Comparison of ENCODE assay signal across 15 cellular contexts in the genomic region with DNA sequence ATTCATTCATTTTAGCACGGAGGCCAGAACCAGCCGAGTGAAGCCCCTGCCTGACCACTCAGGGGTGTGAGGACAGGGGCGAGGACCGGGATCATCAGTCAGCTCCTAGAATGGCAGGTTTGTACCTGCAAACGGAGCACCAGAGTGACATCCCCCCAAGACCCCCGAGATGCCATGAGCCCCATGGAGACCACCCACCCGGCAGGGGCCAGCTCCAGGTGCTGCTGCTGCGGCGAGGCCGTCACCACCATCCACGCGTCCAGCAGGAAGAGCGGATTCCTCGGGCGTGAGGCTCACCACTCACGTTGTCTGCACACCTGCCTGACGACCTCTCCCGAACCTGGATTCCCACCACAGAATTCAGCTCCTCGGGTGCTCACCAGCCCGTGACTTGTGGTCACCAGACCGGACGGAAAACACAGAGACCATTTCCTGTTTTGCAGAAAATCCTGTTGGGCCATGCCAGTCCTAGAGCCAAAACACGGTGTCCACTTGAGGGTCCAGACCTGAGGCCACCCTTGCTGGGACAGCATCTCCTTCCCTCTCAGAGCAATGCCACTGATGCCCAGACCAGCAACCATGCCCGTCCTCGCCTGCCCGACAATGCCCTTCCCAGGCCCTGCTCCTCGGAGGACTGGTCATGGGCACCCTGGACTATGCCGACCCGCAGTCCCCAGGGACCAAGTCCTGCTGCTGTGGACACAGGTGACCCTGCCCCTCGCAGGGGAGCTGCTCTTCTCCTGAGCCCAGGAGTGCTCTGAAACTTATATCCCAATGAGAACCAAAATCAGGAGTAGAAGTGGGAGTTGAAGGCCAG.
DNase-seq lines count a peak whose midpoint lies in the region; ATAC-seq and TF ChIP-seq lines count a peak whose summit lies in the region.
"Had no signal": no experiment of that assay in that cellular context is flagged by ENCODE, and none has a peak within 500 bp of the region (broad histone marks: within the 10 kb centered on the region; RNA-seq: fewer than 3 reads in every experiment).

No MANE protein-coding gene starts in this region.

- peaks cover 26 to 81% (median 62%) of the 10 kb centered on the region in 4 donors for H3K4me1 ChIP-seq in esophagus muscularis mucosa
- H3K4me1 ChIP-seq in upper lobe of right lung = peaks cover 19% of the 10 kb centered on the region
- H3K4me1 ChIP-seq: Caco-2 had no signal

- H3K9me3 ChIP-seq in esophagus muscularis mucosa = no peaks in the 10 kb centered on the region
- no peaks in the 10 kb centered on the region for H3K9me3 ChIP-seq in upper lobe of right lung
- H3K9me3 ChIP-seq: Caco-2 had no signal

- POLR2A ChIA-PET in RWPE1 (lab: Yijun Ruan, JAX; ENCODE audit: low non-redundant PET) = no interaction called here

- ATAC-seq in upper lobe of right lung = no peak

- TF ChIP-seq CTCF in RWPE1 (conservative IDR thresholded peaks at IDR 0.05; ENCODE audit: low read depth) = no peak
- TF ChIP-seq CTCF in esophagus muscularis mucosa (IDR thresholded peaks at IDR 0.05) = no peak
- no peak for TF ChIP-seq CTCF in upper lobe of right lung (IDR thresholded peaks at IDR 0.05)

- peaks cover 0 to 19% (median 12%) of the 10 kb centered on the region in 4 donors for H3K36me3 ChIP-seq in esophagus muscularis mucosa
- peaks cover 7% of the 10 kb centered on the region for H3K36me3 ChIP-seq in upper lobe of right lung

- intact Hi-C loops in esophagus muscularis mucosa (cut with DNase I) (no loop called here), upper lobe of right lung (cut with DNase I) (no loop called here)
- intact Hi-C loops in activated T-helper 2 cell treated with anti-CD3 and anti-CD28 coated beads, Interferon-gamma antibody, Interleukin-2, Interleukin-4, amounts not matched to agents 10 μg/mL and 5 μg/mL and 100 μg/mL, durations not matched to agents 14 hours and 24 hours and 36 hours (cut with micrococcal nuclease) = no loop called here

- H3K9me3 Mint-ChIP-seq in T-helper 1 cell treated with Interleukin-12 subunit alpha and Interleukin-12 subunit beta and Interleukin-4 antibody, amounts not matched to agents 30 μg/mL and 1 μg/mL, for 36 hours = no peaks in the 10 kb centered on the region
- H3K9me3 Mint-ChIP-seq in activated T-helper 2 cell treated with anti-CD3 and anti-CD28 coated beads, Interferon-gamma antibody, Interleukin-2, Interleukin-4, amounts not matched to agents 10 μg/mL and 5 μg/mL and 100 μg/mL, durations not matched to agents 14 hours and 24 hours and 36 hours = no peaks in the 10 kb centered on the region
- H3K9me3 Mint-ChIP-seq: type B pancreatic cell had no signal

- no peak for TF ChIP-seq POLR2A in esophagus muscularis mucosa (IDR thresholded peaks at IDR 0.05; ENCODE audit: low read depth)

- no peak for DNase-seq in T-helper 1 cell
- DNase-seq in RWPE1 (ENCODE audit: low spot score) = no peak
- DNase-seq in esophagus muscularis mucosa (ENCODE audit: extremely low spot score) = no peak
- peak; percentile 66 for DNase-seq in renal cortical epithelial cell (ENCODE audit: low read depth)
- no peak for DNase-seq in upper lobe of right lung
- DNase-seq in activated T-helper 2 cell treated with anti-CD3 and anti-CD28 coated beads, Interferon-gamma antibody, Interleukin-2, Interleukin-4, amounts not matched to agents 10 μg/mL and 5 μg/mL and 100 μg/mL, durations not matched to agents 14 hours and 24 hours and 36 hours (ENCODE audit: low spot score) = no peak
- DNase-seq in HuH-7 (ENCODE audit: low spot score) = no peak
- DNase-seq: Caco-2; head of caudate nucleus; NCI-H2107; SHP77 treated with DMSO at 0.1 percent for 48 hours; stimulated activated CD4-positive, alpha-beta T cell treated with anti-CD3 and anti-CD28 coated beads, Interleukin-2, amount 100 ng/mL, for 48 hours had no signal

- no peak for TF ChIP-seq EP300 in esophagus muscularis mucosa (IDR thresholded peaks at IDR 0.05)

- no peaks in the 10 kb centered on the region for H3K27me3 ChIP-seq in esophagus muscularis mucosa
- no peaks in the 10 kb centered on the region for H3K27me3 ChIP-seq in upper lobe of right lung

- WGBS in esophagus muscularis mucosa = 75% methylated on average over 12 of the region's 30 CpGs

- H3K4me3 Mint-ChIP-seq in T-helper 1 cell treated with Interleukin-12 subunit alpha and Interleukin-12 subunit beta and Interleukin-4 antibody, amounts not matched to agents 30 μg/mL and 1 μg/mL, for 36 hours = no peak overlapping the region
- no peak overlapping the region for H3K4me3 Mint-ChIP-seq in activated T-helper 2 cell treated with anti-CD3 and anti-CD28 coated beads, Interferon-gamma antibody, Interleukin-2, Interleukin-4, amounts not matched to agents 10 μg/mL and 5 μg/mL and 100 μg/mL, durations not matched to agents 14 hours and 24 hours and 36 hours (ENCODE audit: low read depth)
- H3K4me3 Mint-ChIP-seq: type B pancreatic cell had no signal

- H3K36me3 Mint-ChIP-seq in T-helper 1 cell treated with Interleukin-12 subunit alpha and Interleukin-12 subunit beta and Interleukin-4 antibody, amounts not matched to agents 30 μg/mL and 1 μg/mL, for 36 hours (ENCODE audit: low read depth) = peaks cover 23% of the 10 kb centered on the region
- peaks cover 3% of the 10 kb centered on the region for H3K36me3 Mint-ChIP-seq in activated T-helper 2 cell treated with anti-CD3 and anti-CD28 coated beads, Interferon-gamma antibody, Interleukin-2, Interleukin-4, amounts not matched to agents 10 μg/mL and 5 μg/mL and 100 μg/mL, durations not matched to agents 14 hours and 24 hours and 36 hours (ENCODE audit: low read depth)
- H3K36me3 Mint-ChIP-seq: type B pancreatic cell had no signal

- no peak overlapping the region for H3K4me3 ChIP-seq in esophagus muscularis mucosa
- H3K4me3 ChIP-seq in upper lobe of right lung = no peak overlapping the region

- H3K27me3 Mint-ChIP-seq in T-helper 1 cell treated with Interleukin-12 subunit alpha and Interleukin-12 subunit beta and Interleukin-4 antibody, amounts not matched to agents 30 μg/mL and 1 μg/mL, for 36 hours (ENCODE audit: low read depth) = no peaks in the 10 kb centered on the region
- no peaks in the 10 kb centered on the region for H3K27me3 Mint-ChIP-seq in activated T-helper 2 cell treated with anti-CD3 and anti-CD28 coated beads, Interferon-gamma antibody, Interleukin-2, Interleukin-4, amounts not matched to agents 10 μg/mL and 5 μg/mL and 100 μg/mL, durations not matched to agents 14 hours and 24 hours and 36 hours (ENCODE audit: low read depth)
- H3K27me3 Mint-ChIP-seq: type B pancreatic cell had no signal

- H3K27ac ChIP-seq in RWPE1 (peak overlapping the region; percentile 100), esophagus muscularis mucosa (replicated peaks in 1 of 4) (peak overlapping the region in 3 of 4 donors; percentile 13 to 40 (median 37)), upper lobe of right lung (no peak overlapping the region)
- H3K27ac ChIP-seq: epithelial cell of prostate had no signal

- peaks cover 5% of the 10 kb centered on the region for H3K4me1 Mint-ChIP-seq in T-helper 1 cell treated with Interleukin-12 subunit alpha and Interleukin-12 subunit beta and Interleukin-4 antibody, amounts not matched to agents 30 μg/mL and 1 μg/mL, for 36 hours (ENCODE audit: low read depth)
- H3K4me1 Mint-ChIP-seq in activated T-helper 2 cell treated with anti-CD3 and anti-CD28 coated beads, Interferon-gamma antibody, Interleukin-2, Interleukin-4, amounts not matched to agents 10 μg/mL and 5 μg/mL and 100 μg/mL, durations not matched to agents 14 hours and 24 hours and 36 hours (ENCODE audit: low read depth) = peaks cover under 1% of the 10 kb centered on the region

- peak overlapping the region; percentile 45 for H3K27ac Mint-ChIP-seq in T-helper 1 cell treated with Interleukin-12 subunit alpha and Interleukin-12 subunit beta and Interleukin-4 antibody, amounts not matched to agents 30 μg/mL and 1 μg/mL, for 36 hours
- H3K27ac Mint-ChIP-seq in activated T-helper 2 cell treated with anti-CD3 and anti-CD28 coated beads, Interferon-gamma antibody, Interleukin-2, Interleukin-4, amounts not matched to agents 10 μg/mL and 5 μg/mL and 100 μg/mL, durations not matched to agents 14 hours and 24 hours and 36 hours = no peak overlapping the region
- H3K27ac Mint-ChIP-seq: type B pancreatic cell had no signal

- CTCF ChIA-PET in RWPE1 (lab: Yijun Ruan, JAX) = no interaction called here
